ENCODE assay signal across 2 cellular contexts in the genomic region with DNA sequence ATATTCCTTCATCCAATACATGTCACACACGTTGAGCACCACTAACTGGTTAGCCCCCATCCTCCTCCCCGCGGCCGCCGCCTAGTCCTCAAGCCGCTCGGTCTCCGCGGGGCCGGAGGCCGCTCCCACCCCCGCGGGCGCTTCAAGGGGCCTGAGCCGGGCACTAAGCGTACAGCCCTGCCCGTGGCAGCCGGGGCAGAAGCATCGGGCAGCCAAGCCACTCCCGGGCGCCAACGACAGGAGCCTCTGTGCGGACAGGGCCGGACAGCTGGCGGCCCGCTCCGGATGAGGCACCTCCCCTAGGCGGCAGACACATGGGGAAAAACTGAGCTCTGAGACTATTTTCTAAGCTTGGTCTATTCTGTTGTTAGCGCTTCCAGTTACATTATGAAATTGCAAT.
TF ChIP-seq lines count a peak whose summit lies in the region.

No MANE protein-coding gene starts in this region.

TF ChIP-seq in SK-N-SH, 30 proteins besides CTCF, POLR2A, EP300 and RAD21 (continued from another document):
- TF ChIP-seq, protein P1, sequence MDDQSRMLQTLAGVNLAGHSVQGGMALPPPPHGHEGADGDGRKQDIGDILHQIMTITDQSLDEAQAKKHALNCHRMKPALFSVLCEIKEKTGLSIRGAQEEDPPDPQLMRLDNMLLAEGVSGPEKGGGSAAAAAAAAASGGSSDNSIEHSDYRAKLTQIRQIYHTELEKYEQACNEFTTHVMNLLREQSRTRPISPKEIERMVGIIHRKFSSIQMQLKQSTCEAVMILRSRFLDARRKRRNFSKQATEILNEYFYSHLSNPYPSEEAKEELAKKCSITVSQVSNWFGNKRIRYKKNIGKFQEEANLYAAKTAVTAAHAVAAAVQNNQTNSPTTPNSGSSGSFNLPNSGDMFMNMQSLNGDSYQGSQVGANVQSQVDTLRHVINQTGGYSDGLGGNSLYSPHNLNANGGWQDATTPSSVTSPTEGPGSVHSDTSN (IDR thresholded peaks at IDR 0.05), result no peak
- TF ChIP-seq SIN3A (IDR thresholded peaks at IDR 0.05; ENCODE audit: borderline replicate concordance, low read depth, low read length) (no peak), TEAD4 (IDR thresholded peaks at IDR 0.05; ENCODE audit: borderline replicate concordance, insufficient read depth) (no peak), GATA2 (CRISPR knock-in tag; IDR thresholded peaks at IDR 0.05) (no peak), CHD2 (IDR thresholded peaks at IDR 0.05; ENCODE audit: low read length, partially characterized antibody) (no peak), MXI1 (IDR thresholded peaks at IDR 0.05; ENCODE audit: low read depth, low read length) (no peak), RFX5 (IDR thresholded peaks at IDR 0.05; ENCODE audit: low read length) (no peak), EZH2phosphoT487 (IDR thresholded peaks at IDR 0.05; ENCODE audit: borderline replicate concordance, low read depth) (no peak), NRF1 (IDR thresholded peaks at IDR 0.05; ENCODE audit: low read depth, low read length) (no peak), JUND (IDR thresholded peaks at IDR 0.05) (no peak)
- TF ChIP-seq, protein P2, sequence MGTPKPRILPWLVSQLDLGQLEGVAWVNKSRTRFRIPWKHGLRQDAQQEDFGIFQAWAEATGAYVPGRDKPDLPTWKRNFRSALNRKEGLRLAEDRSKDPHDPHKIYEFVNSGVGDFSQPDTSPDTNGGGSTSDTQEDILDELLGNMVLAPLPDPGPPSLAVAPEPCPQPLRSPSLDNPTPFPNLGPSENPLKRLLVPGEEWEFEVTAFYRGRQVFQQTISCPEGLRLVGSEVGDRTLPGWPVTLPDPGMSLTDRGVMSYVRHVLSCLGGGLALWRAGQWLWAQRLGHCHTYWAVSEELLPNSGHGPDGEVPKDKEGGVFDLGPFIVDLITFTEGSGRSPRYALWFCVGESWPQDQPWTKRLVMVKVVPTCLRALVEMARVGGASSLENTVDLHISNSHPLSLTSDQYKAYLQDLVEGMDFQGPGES (IDR thresholded peaks at IDR 0.05; ENCODE audit: low read depth, low read length), result no peak
- TF ChIP-seq, protein P3, sequence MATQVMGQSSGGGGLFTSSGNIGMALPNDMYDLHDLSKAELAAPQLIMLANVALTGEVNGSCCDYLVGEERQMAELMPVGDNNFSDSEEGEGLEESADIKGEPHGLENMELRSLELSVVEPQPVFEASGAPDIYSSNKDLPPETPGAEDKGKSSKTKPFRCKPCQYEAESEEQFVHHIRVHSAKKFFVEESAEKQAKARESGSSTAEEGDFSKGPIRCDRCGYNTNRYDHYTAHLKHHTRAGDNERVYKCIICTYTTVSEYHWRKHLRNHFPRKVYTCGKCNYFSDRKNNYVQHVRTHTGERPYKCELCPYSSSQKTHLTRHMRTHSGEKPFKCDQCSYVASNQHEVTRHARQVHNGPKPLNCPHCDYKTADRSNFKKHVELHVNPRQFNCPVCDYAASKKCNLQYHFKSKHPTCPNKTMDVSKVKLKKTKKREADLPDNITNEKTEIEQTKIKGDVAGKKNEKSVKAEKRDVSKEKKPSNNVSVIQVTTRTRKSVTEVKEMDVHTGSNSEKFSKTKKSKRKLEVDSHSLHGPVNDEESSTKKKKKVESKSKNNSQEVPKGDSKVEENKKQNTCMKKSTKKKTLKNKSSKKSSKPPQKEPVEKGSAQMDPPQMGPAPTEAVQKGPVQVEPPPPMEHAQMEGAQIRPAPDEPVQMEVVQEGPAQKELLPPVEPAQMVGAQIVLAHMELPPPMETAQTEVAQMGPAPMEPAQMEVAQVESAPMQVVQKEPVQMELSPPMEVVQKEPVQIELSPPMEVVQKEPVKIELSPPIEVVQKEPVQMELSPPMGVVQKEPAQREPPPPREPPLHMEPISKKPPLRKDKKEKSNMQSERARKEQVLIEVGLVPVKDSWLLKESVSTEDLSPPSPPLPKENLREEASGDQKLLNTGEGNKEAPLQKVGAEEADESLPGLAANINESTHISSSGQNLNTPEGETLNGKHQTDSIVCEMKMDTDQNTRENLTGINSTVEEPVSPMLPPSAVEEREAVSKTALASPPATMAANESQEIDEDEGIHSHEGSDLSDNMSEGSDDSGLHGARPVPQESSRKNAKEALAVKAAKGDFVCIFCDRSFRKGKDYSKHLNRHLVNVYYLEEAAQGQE (IDR thresholded peaks at IDR 0.05; ENCODE audit: low read depth, low read length), result no peak

TF ChIP-seq in SK-N-SH treated with all-trans-retinoic acid at 6 μM for 48 hours, 23 proteins besides CTCF, POLR2A, EP300 and RAD21 (continued from another document):
- TF ChIP-seq, protein P4, sequence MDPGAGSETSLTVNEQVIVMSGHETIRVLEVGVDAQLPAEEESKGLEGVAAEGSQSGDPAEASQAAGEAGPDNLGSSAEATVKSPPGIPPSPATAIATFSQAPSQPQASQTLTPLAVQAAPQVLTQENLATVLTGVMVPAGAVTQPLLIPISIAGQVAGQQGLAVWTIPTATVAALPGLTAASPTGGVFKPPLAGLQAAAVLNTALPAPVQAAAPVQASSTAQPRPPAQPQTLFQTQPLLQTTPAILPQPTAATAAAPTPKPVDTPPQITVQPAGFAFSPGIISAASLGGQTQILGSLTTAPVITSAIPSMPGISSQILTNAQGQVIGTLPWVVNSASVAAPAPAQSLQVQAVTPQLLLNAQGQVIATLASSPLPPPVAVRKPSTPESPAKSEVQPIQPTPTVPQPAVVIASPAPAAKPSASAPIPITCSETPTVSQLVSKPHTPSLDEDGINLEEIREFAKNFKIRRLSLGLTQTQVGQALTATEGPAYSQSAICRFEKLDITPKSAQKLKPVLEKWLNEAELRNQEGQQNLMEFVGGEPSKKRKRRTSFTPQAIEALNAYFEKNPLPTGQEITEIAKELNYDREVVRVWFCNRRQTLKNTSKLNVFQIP (CRISPR knock-in tag; IDR thresholded peaks at IDR 0.05; ENCODE audit: borderline replicate concordance, low read depth), result no peak
- no peak for TF ChIP-seq ARNTL (CRISPR knock-in tag; IDR thresholded peaks at IDR 0.05; ENCODE audit: borderline replicate concordance, low read depth)
- TF ChIP-seq OSR1 (CRISPR knock-in tag; IDR thresholded peaks at IDR 0.05), result no peak
- no peak for TF ChIP-seq ESRRG (CRISPR knock-in tag; IDR thresholded peaks at IDR 0.05)
